ENCODE assay signal across 24 cellular contexts in genomic region chr9:114688388-114688787, GRCh38. TPM values are rescaled to one million over a fixed set of nuclear protein-coding genes. Genes with fewer than 3 reads are reported as not detected.
"Had no signal": no experiment of that assay in that cellular context is flagged by ENCODE, and none has a peak within 500 bp of the region (broad histone marks: within the 10 kb centered on the region; RNA-seq: fewer than 3 reads in every experiment).

No MANE protein-coding gene starts in this region.

- DNase-seq: activated CD4-positive, alpha-beta T cell treated with anti-CD3 and anti-CD28 coated beads, Interleukin-2, amount 50 U/mL, for 4 hours; activated CD8-positive, alpha-beta memory T cell treated with anti-CD3 and anti-CD28 coated beads, Interleukin-2, amount 50 U/mL, for 4 hours; activated naive CD4-positive, alpha-beta T cell treated with Interleukin-2 at 50 U/mL for 16 hours; amygdala; foreskin keratinocyte; mucosa of descending colon; naive B cell; SIG-M5; stimulated activated CD4-positive, alpha-beta T cell treated with anti-CD3 and anti-CD28 coated beads, Interleukin-2, amount 100 ng/mL, for 24 hours; stimulated activated naive CD4-positive, alpha-beta T cell treated with Interleukin-2 at 50 U/mL for 16 hours; T-cell; transverse colon had no signal

- H3K36me3 Mint-ChIP-seq: naive B cell, T-cell had no signal

- H3K4me3 Mint-ChIP-seq: memory B cell, naive B cell, T-cell had no signal

- ATAC-seq: foreskin keratinocyte, mucosa of descending colon, SK-N-SH treated with all-trans-retinoic acid at 6 μM for 48 hours, T-cell had no signal

- H3K27ac Mint-ChIP-seq: memory B cell, T-cell had no signal

- H3K9me3 Mint-ChIP-seq: T-cell had no signal

- H3K27me3 Mint-ChIP-seq: T-cell had no signal

- H3K4me1 Mint-ChIP-seq: naive B cell had no signal

RNA-seq across cellular contexts. Expression of gene TEX48, which starts 6.4 kb away (rescaled TPM):
- total RNA-seq: cardiac septum, dermis microvascular lymphatic vessel endothelial cell, fibroblast of lung, foreskin keratinocyte, hepatocyte, liver, mucosa of descending colon, osteocyte, prostate gland, right atrium auricular region, skeletal muscle tissue, suprapubic skin, transverse colon had no signal

RNA-seq across cellular contexts. Expression of gene TEX53, which starts 30.8 kb away (rescaled TPM):
- total RNA-seq: cardiac septum, dermis microvascular lymphatic vessel endothelial cell, fibroblast of lung, foreskin keratinocyte, hepatocyte, liver, mucosa of descending colon, osteocyte, prostate gland, right atrium auricular region, skeletal muscle tissue, suprapubic skin, T-cell, transverse colon had no signal
